In genomic region chr17:73192894-73193701, GRCh38 we compare ENCODE assay signal across 1 cellular context.
TF ChIP-seq lines count a peak whose summit lies in the region.

Gene COG1, plus strand, starts transcription at chr17:73193055. Its CDS starts 15 bp downstream, at chr17:73193070.

TF ChIP-seq in HepG2, 621 proteins besides CTCF, POLR2A, EP300 and RAD21 (continued from another document and continues in another):
- TF ChIP-seq LRRFIP1 (CRISPR knock-in tag; conservative IDR thresholded peaks at IDR 0.05) (0 out of 2 replicates have a peak, but pooled peaks have one; percentile 46), ZBTB46 (CRISPR knock-in tag; IDR thresholded peaks at IDR 0.05; ENCODE audit: borderline replicate concordance) (no peak), POLR2AphosphoS5 (IDR thresholded peaks at IDR 0.05; ENCODE audit: low read depth, low read length) (peak; percentile 85), CHD2 (IDR thresholded peaks at IDR 0.05; ENCODE audit: low read depth, low read length) (no peak), DDIT3 (CRISPR knock-in tag; IDR thresholded peaks at IDR 0.05) (no peak), MXD1 (CRISPR knock-in tag; IDR thresholded peaks at IDR 0.05) (peak; percentile 79), ZNF737 (CRISPR knock-in tag; IDR thresholded peaks at IDR 0.05; ENCODE audit: borderline replicate concordance) (no peak), ZKSCAN5 (CRISPR knock-in tag; IDR thresholded peaks at IDR 0.05) (no peak; the same call in 1 of the 2 replicates), SOX5 (CRISPR knock-in tag; IDR thresholded peaks at IDR 0.05; ENCODE audit: borderline replicate concordance) (peak; percentile 25; the same call in 1 of the 2 replicates), ZBTB43 (CRISPR knock-in tag; conservative IDR thresholded peaks at IDR 0.05) (peak; percentile 19; the same call in 1 of the 2 replicates), ZNF335 (CRISPR knock-in tag; IDR thresholded peaks at IDR 0.05) (peak; percentile 92), SMYD3 (CRISPR knock-in tag; IDR thresholded peaks at IDR 0.05) (no peak), MLLT10 (CRISPR knock-in tag; IDR thresholded peaks at IDR 0.05) (no peak), GPBP1L1 (CRISPR knock-in tag; IDR thresholded peaks at IDR 0.05) (no peak), HOXA5 (CRISPR knock-in tag; IDR thresholded peaks at IDR 0.05) (peak; percentile 71), ZBTB4 (CRISPR knock-in tag; IDR thresholded peaks at IDR 0.05; ENCODE audit: borderline replicate concordance) (no peak), CENPT (CRISPR knock-in tag; IDR thresholded peaks at IDR 0.05; ENCODE audit: low read depth) (peak; percentile 70; the same call in 1 of the 2 replicates), RBAK (CRISPR knock-in tag; IDR thresholded peaks at IDR 0.05) (no peak), ZNF75D (CRISPR knock-in tag; IDR thresholded peaks at IDR 0.05; ENCODE audit: borderline replicate concordance) (no peak), DR1 (CRISPR knock-in tag; IDR thresholded peaks at IDR 0.05) (peak; percentile 36; the same call in 1 of the 2 replicates), HOXA7 (CRISPR knock-in tag; IDR thresholded peaks at IDR 0.05) (no peak), FOSL1 (CRISPR knock-in tag; IDR thresholded peaks at IDR 0.05; ENCODE audit: borderline replicate concordance) (no peak), ZNF367 (CRISPR knock-in tag; IDR thresholded peaks at IDR 0.05; ENCODE audit: borderline replicate concordance) (no peak), ZFP90 (CRISPR knock-in tag; IDR thresholded peaks at IDR 0.05; ENCODE audit: borderline replicate concordance) (peak; percentile 36; the same call in 1 of the 2 replicates), U2AF2 (IDR thresholded peaks at IDR 0.05; ENCODE audit: low read depth, low read length) (no peak), RBFOX2 (IDR thresholded peaks at IDR 0.05; ENCODE audit: low read depth, low read length) (peak; percentile 96), ARHGAP35 (CRISPR knock-in tag; IDR thresholded peaks at IDR 0.05; ENCODE audit: borderline replicate concordance) (no peak), RELA (CRISPR knock-in tag; IDR thresholded peaks at IDR 0.05) (peak; percentile 62; the same call in 1 of the 2 replicates), ZNF282 (IDR thresholded peaks at IDR 0.05; ENCODE audit: partially characterized antibody) (no peak), SRSF4 (IDR thresholded peaks at IDR 0.05; ENCODE audit: low read depth, low read length, poor library complexity, severe bottlenecking) (no peak), HIVEP1 (CRISPR knock-in tag; IDR thresholded peaks at IDR 0.05) (no peak), XBP1 (CRISPR knock-in tag; IDR thresholded peaks at IDR 0.05) (no peak), ZNF503 (CRISPR knock-in tag; IDR thresholded peaks at IDR 0.05) (no peak), AHR (CRISPR knock-in tag; IDR thresholded peaks at IDR 0.05) (peak; percentile 86; the same call in 1 of the 2 replicates), KAT7 (CRISPR knock-in tag; IDR thresholded peaks at IDR 0.05; ENCODE audit: borderline replicate concordance) (peak; percentile 93; the same call in 1 of the 2 replicates), ZNF577 (CRISPR knock-in tag; IDR thresholded peaks at IDR 0.05; ENCODE audit: borderline replicate concordance, low read depth) (no peak), CREM (IDR thresholded peaks at IDR 0.05) (peak; percentile 47; the same call in 1 of the 2 replicates), CREM (CRISPR knock-in tag; IDR thresholded peaks at IDR 0.05) (no peak), BRF2 (CRISPR knock-in tag; IDR thresholded peaks at IDR 0.05) (no peak), ZNF567 (CRISPR knock-in tag; IDR thresholded peaks at IDR 0.05; ENCODE audit: borderline replicate concordance) (0 out of 2 replicates have a peak, but pooled peaks have one; percentile 38), ZNF33A (CRISPR knock-in tag; IDR thresholded peaks at IDR 0.05; ENCODE audit: borderline replicate concordance) (no peak), ZNF615 (CRISPR knock-in tag; IDR thresholded peaks at IDR 0.05; ENCODE audit: borderline replicate concordance) (no peak), RERE (CRISPR knock-in tag; IDR thresholded peaks at IDR 0.05; ENCODE audit: low read depth) (no peak), ZNF383 (CRISPR knock-in tag; IDR thresholded peaks at IDR 0.05; ENCODE audit: borderline replicate concordance) (no peak)
